ENCODE assay signal across 35 cellular contexts in the genomic region with DNA sequence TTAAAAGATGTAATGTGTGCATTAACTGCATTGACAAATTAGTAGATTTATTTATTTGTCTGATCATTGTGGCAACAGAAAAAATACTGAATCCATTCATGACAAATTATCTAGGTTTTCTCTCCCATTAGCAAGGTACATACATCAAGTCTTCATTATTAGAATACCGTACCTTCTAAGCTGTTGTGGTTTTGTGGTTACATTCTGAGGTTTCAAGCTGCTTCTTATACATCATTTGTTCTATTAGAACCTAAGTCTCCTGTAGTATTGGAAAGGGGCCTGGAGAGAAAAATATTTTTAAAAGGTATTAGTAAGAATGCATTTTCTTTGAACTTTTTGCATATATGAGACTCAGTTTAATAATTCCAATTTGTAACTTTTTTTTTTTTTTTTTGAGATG. TPM values are rescaled to one million over a fixed set of nuclear protein-coding genes. Genes with fewer than 3 reads are reported as not detected.
"Had no signal": no experiment of that assay in that cellular context is flagged by ENCODE, and none has a peak within 500 bp of the region (broad histone marks: within the 10 kb centered on the region; RNA-seq: fewer than 3 reads in every experiment).

No MANE protein-coding gene starts in this region.

- H3K4me1 ChIP-seq: breast epithelium, foreskin keratinocyte, gastrocnemius medialis, heart left ventricle had no signal

- H3K36me3 ChIP-seq: breast epithelium, cardiac muscle cell, gastrocnemius medialis, heart left ventricle had no signal

- ATAC-seq: activated T-cell treated with anti-CD3 and anti-CD28 coated beads, Interleukin-2, amount 50 U/mL, for 72 hours; esophagus mucosa; foreskin keratinocyte; gastrocnemius medialis; heart left ventricle; WTC11 had no signal

- DNase-seq: activated CD4-positive, alpha-beta memory T cell treated with anti-CD3 and anti-CD28 coated beads, Interleukin-2, amount 10 ng/mL, durations not matched to agents 7 days and 5 days; activated CD4-positive, alpha-beta T cell treated with anti-CD3 and anti-CD28 coated beads for 1 hour; activated CD4-positive, alpha-beta T cell treated with anti-CD3 and anti-CD28 coated beads for 4 hours; activated CD4-positive, alpha-beta T cell treated with anti-CD3 and anti-CD28 coated beads, Interleukin-2, amount 10 ng/mL, durations not matched to agents 7 days and 5 days; activated CD4-positive, alpha-beta T cell treated with anti-CD3 and anti-CD28 coated beads, Interleukin-2, amount 50 U/mL, for 4 hours; activated CD8-positive, alpha-beta memory T cell treated with anti-CD3 and anti-CD28 coated beads, Interleukin-2, amount 50 U/mL, for 48 hours; activated gamma-delta T cell; activated naive CD4-positive, alpha-beta T cell; activated naive CD4-positive, alpha-beta T cell treated with anti-CD3 and anti-CD28 coated beads, Interleukin-2, amount 10 ng/mL, durations not matched to agents 7 days and 5 days; activated T-cell treated with anti-CD3 and anti-CD28 coated beads for 4 hours; activated T-cell treated with anti-CD3 and anti-CD28 coated beads, Interleukin-2, amount 50 U/mL, for 24 hours; activated T-cell treated with anti-CD3 and anti-CD28 coated beads, Interleukin-2, amount 50 U/mL, for 72 hours; amygdala; aorta; central memory CD4-positive, alpha-beta T cell; cerebellar nuclear complex; dorsolateral prefrontal cortex; effector memory CD4-positive, alpha-beta T cell; endodermal cell; foreskin keratinocyte; gastrocnemius medialis; glutamatergic neuron; heart left ventricle; T-helper 2 cell had no signal

- H3K27ac ChIP-seq: breast epithelium, cardiac muscle cell, coronary artery, dorsolateral prefrontal cortex, foreskin keratinocyte, gastrocnemius medialis, heart left ventricle, VCaP had no signal

- H3K36me3 Mint-ChIP-seq: activated naive CD4-positive, alpha-beta T cell treated with anti-CD3 and anti-CD28 coated beads, Interleukin-2, amount 10 ng/mL, durations not matched to agents 7 days and 5 days; activated naive CD8-positive, alpha-beta T cell; brain; WTC11 had no signal

- H3K27me3 ChIP-seq: breast epithelium, cardiac muscle cell, foreskin keratinocyte, gastrocnemius medialis, heart left ventricle had no signal

- H3K4me3 ChIP-seq: breast epithelium, cardiac muscle cell, coronary artery, dorsolateral prefrontal cortex, gastrocnemius medialis, heart left ventricle had no signal

- H3K9me3 ChIP-seq: breast epithelium, gastrocnemius medialis had no signal

- H3K27ac Mint-ChIP-seq: activated CD4-positive, alpha-beta memory T cell treated with anti-CD3 and anti-CD28 coated beads, Interleukin-2, amount 10 ng/mL, durations not matched to agents 7 days and 5 days; activated CD4-positive, alpha-beta T cell treated with anti-CD3 and anti-CD28 coated beads, Interleukin-2, amount 10 ng/mL, durations not matched to agents 7 days and 5 days; activated naive CD4-positive, alpha-beta T cell treated with anti-CD3 and anti-CD28 coated beads, Interleukin-2, amount 10 ng/mL, durations not matched to agents 7 days and 5 days; activated naive CD8-positive, alpha-beta T cell; activated T-cell treated with anti-CD3 and anti-CD28 coated beads, Interleukin-2, amount 50 U/mL, for 24 hours; activated T-cell treated with anti-CD3 and anti-CD28 coated beads, Interleukin-2, amount 50 U/mL, for 72 hours; brain; dendritic cell treated with granulocyte-macrophage colony-stimulating factor and Interleukin-4, amounts not matched to agents 40 ng/mL and 50 ng/mL, for 4 days; endodermal cell; WTC11 had no signal

- H3K9me3 Mint-ChIP-seq: activated CD4-positive, alpha-beta memory T cell treated with anti-CD3 and anti-CD28 coated beads, Interleukin-2, amount 10 ng/mL, durations not matched to agents 7 days and 5 days; activated CD4-positive, alpha-beta T cell treated with anti-CD3 and anti-CD28 coated beads, Interleukin-2, amount 10 ng/mL, durations not matched to agents 7 days and 5 days; activated naive CD4-positive, alpha-beta T cell treated with anti-CD3 and anti-CD28 coated beads, Interleukin-2, amount 10 ng/mL, durations not matched to agents 7 days and 5 days; activated T-cell treated with anti-CD3 and anti-CD28 coated beads, Interleukin-2, amount 50 U/mL, for 24 hours; activated T-cell treated with anti-CD3 and anti-CD28 coated beads, Interleukin-2, amount 50 U/mL, for 72 hours; brain; dendritic cell treated with granulocyte-macrophage colony-stimulating factor and Interleukin-4, amounts not matched to agents 40 ng/mL and 50 ng/mL, for 4 days; endodermal cell; WTC11 had no signal

RNA-seq across cellular contexts. Expression of a gene that starts 26.3 kb away (rescaled TPM):
- total RNA-seq: activated CD4-positive, alpha-beta memory T cell treated with anti-CD3 and anti-CD28 coated beads, Interleukin-2, amount 10 ng/mL, durations not matched to agents 7 days and 5 days; activated CD4-positive, alpha-beta T cell treated with anti-CD3 and anti-CD28 coated beads, Interleukin-2, amount 10 ng/mL, durations not matched to agents 7 days and 5 days; activated T-cell treated with anti-CD3 and anti-CD28 coated beads, Interleukin-2, amount 50 U/mL, for 72 hours; epithelial cell of proximal tubule; foreskin keratinocyte; T-helper 1 cell treated with Interleukin-12 subunit alpha and Interleukin-12 subunit beta and Interleukin-4 antibody, amounts not matched to agents 30 ng/mL and 1 ng/mL, for 36 hours had no signal
